In the genomic region with DNA sequence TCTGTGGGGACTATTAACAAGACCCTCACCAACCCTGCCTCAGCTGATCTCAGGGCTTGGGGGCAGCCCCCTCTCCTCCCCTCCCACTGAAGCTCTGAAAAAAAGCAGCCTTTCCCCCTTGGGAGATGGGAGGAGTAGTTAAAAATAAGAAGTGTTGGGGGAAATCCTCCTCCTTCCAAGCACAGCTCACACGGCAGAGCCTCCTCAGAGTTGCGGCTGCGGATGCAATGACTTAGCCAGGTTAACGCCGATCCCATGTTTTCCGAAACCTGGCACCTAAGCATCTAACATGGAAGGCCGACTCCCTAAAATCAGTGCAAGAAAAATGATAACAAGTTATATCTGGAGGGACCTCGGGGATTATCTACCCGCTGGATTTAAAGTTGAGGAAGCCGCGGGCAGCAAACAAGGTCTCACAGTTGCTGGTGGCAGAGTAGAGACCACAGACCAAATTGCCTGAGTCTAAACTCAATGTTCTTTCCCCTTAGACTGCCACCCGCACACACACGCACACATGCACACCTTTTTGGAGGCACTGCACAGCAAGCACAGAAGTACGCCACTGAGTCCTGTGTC, we compare ENCODE assay signal across 1 cellular context.
TF ChIP-seq lines count a peak whose summit lies in the region.

No MANE protein-coding gene starts in this region.

TF ChIP-seq in GM23338, 12 proteins besides CTCF, POLR2A, EP300 and RAD21 (continued from another document):
- TF ChIP-seq NANOG (IDR thresholded peaks at IDR 0.05; ENCODE audit: borderline replicate concordance) (no peak), ZNF331 (CRISPR knock-in tag; IDR thresholded peaks at IDR 0.05; ENCODE audit: low read depth) (no peak)
- TF ChIP-seq, protein P1, sequence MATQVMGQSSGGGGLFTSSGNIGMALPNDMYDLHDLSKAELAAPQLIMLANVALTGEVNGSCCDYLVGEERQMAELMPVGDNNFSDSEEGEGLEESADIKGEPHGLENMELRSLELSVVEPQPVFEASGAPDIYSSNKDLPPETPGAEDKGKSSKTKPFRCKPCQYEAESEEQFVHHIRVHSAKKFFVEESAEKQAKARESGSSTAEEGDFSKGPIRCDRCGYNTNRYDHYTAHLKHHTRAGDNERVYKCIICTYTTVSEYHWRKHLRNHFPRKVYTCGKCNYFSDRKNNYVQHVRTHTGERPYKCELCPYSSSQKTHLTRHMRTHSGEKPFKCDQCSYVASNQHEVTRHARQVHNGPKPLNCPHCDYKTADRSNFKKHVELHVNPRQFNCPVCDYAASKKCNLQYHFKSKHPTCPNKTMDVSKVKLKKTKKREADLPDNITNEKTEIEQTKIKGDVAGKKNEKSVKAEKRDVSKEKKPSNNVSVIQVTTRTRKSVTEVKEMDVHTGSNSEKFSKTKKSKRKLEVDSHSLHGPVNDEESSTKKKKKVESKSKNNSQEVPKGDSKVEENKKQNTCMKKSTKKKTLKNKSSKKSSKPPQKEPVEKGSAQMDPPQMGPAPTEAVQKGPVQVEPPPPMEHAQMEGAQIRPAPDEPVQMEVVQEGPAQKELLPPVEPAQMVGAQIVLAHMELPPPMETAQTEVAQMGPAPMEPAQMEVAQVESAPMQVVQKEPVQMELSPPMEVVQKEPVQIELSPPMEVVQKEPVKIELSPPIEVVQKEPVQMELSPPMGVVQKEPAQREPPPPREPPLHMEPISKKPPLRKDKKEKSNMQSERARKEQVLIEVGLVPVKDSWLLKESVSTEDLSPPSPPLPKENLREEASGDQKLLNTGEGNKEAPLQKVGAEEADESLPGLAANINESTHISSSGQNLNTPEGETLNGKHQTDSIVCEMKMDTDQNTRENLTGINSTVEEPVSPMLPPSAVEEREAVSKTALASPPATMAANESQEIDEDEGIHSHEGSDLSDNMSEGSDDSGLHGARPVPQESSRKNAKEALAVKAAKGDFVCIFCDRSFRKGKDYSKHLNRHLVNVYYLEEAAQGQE (IDR thresholded peaks at IDR 0.05; ENCODE audit: unreplicated experiment), result no peak
- TF ChIP-seq, protein P2, sequence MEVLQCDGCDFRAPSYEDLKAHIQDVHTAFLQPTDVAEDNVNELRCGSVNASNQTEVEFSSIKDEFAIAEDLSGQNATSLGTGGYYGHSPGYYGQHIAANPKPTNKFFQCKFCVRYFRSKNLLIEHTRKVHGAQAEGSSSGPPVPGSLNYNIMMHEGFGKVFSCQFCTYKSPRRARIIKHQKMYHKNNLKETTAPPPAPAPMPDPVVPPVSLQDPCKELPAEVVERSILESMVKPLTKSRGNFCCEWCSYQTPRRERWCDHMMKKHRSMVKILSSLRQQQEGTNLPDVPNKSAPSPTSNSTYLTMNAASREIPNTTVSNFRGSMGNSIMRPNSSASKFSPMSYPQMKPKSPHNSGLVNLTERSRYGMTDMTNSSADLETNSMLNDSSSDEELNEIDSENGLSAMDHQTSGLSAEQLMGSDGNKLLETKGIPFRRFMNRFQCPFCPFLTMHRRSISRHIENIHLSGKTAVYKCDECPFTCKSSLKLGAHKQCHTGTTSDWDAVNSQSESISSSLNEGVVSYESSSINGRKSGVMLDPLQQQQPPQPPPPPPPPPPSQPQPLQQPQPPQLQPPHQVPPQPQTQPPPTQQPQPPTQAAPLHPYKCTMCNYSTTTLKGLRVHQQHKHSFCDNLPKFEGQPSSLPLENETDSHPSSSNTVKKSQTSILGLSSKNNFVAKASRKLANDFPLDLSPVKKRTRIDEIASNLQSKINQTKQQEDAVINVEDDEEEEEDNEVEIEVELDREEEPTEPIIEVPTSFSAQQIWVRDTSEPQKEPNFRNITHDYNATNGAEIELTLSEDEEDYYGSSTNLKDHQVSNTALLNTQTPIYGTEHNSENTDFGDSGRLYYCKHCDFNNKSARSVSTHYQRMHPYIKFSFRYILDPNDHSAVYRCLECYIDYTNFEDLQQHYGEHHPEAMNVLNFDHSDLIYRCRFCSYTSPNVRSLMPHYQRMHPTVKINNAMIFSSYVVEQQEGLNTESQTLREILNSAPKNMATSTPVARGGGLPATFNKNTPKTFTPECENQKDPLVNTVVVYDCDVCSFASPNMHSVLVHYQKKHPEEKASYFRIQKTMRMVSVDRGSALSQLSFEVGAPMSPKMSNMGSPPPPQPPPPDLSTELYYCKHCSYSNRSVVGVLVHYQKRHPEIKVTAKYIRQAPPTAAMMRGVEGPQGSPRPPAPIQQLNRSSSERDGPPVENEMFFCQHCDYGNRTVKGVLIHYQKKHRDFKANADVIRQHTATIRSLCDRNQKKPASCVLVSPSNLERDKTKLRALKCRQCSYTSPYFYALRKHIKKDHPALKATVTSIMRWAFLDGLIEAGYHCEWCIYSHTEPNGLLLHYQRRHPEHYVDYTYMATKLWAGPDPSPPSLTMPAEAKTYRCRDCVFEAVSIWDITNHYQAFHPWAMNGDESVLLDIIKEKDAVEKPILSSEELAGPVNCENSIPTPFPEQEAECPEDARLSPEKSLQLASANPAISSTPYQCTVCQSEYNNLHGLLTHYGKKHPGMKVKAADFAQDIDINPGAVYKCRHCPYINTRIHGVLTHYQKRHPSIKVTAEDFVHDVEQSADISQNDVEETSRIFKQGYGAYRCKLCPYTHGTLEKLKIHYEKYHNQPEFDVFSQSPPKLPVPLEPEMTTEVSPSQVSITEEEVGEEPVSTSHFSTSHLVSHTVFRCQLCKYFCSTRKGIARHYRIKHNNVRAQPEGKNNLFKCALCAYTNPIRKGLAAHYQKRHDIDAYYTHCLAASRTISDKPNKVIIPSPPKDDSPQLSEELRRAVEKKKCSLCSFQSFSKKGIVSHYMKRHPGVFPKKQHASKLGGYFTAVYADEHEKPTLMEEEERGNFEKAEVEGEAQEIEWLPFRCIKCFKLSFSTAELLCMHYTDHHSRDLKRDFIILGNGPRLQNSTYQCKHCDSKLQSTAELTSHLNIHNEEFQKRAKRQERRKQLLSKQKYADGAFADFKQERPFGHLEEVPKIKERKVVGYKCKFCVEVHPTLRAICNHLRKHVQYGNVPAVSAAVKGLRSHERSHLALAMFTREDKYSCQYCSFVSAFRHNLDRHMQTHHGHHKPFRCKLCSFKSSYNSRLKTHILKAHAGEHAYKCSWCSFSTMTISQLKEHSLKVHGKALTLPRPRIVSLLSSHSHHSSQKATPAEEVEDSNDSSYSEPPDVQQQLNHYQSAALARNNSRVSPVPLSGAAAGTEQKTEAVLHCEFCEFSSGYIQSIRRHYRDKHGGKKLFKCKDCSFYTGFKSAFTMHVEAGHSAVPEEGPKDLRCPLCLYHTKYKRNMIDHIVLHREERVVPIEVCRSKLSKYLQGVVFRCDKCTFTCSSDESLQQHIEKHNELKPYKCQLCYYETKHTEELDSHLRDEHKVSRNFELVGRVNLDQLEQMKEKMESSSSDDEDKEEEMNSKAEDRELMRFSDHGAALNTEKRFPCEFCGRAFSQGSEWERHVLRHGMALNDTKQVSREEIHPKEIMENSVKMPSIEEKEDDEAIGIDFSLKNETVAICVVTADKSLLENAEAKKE (CRISPR knock-in tag; IDR thresholded peaks at IDR 0.05), result no peak
TF ChIP-seq in GM23338: peak in this region for 0.
